Comparison of ENCODE assay signal across 8 cellular contexts in the genomic region with DNA sequence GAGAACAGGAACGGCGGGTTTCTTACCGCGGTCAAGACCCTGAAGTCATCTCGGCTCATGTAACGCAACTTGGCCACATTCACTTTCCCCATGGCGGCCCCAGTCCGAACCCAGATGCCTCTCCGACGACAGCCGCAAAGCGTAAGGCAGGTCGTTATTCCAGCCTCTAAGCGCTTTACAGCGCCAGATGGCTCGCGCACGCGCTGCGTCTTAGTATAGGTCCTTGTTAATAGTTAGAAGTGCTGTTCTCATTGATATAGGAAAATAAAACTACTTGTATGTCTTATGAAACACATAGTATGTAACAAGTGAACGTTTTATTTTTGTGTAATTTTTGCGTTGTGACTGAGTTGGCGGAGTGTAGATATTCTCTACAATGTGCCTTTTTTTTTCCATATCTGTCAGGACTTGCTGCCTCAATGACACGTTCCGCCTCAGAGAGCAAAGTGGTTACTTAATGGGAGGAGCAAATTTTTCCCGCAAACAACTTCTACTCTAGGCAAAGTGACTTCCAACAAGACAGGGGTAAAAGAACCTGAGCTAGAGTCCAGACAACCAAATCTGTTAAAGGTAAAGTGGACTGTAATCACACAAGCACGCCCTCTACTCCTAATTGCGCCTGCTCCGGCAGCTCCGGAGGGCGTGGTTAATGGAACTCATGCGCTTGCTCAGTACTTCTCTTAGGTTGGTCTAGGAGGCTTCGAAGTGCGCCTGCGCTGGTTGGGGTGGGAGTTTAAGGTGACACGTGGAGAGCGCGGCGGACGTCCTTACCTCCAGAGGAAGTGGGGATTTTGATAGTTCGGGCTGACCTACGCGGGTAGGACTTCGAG.
A peak's percentile ranks its signal among the peaks of the same experiment; 100 is the strongest.
DNase-seq lines count a peak whose midpoint lies in the region; ATAC-seq lines count a peak whose summit lies in the region.

A gene (minus strand): TSS at position 148 of the 830 bp plus-strand sequence. CDS start 56 bp downstream, at position 92.

- ATAC-seq in GM19023 (IDR thresholded peaks at IDR 0.05; ENCODE audit: unreplicated experiment) = peak; percentile 90
- ATAC-seq in HG03280 (IDR thresholded peaks at IDR 0.05; ENCODE audit: unreplicated experiment) = peak; percentile 90

- DNase-seq in AG08396 (ENCODE audit: low spot score) (peak; percentile 89), NCI-H345 treated with DMSO at 0.1 percent for 48 hours (lab: John Stamatoyannopoulos, UW; ENCODE audit: unreplicated experiment) (peak; percentile 91), iris pigment epithelial cell (ENCODE audit: low read depth) (peak; percentile 94)
- peak; percentile 71 to 84 (median 80) for DNase-seq in activated CD4-positive, CD25-positive, alpha-beta regulatory T cell (lab: John Stamatoyannopoulos, UW)
- DNase-seq in central memory CD4-positive, alpha-beta T cell = peak; percentile 90
- DNase-seq in stimulated activated CD4-positive, alpha-beta T cell treated with anti-CD3 and anti-CD28 coated beads, Interleukin-12 subunit alpha, Interleukin-12 subunit beta, amount 100 ng/mL, for 24 hours (ENCODE audit: low read depth in 2 of 2) = peak; percentile 91 to 93

Comparison
In these comparisons a context has a peak if more than half of its experiments do, and no peak if none do; other contexts are left out.
1. Peak in every context shown above with its lines: DNase-seq and ATAC-seq.